9 cellular contexts compared by ENCODE assay signal in genomic region chrX:28670074-28670473, GRCh38.
"Had no signal": no experiment of that assay in that cellular context is flagged by ENCODE, and none has a peak within 500 bp of the region (broad histone marks: within the 10 kb centered on the region; RNA-seq: fewer than 3 reads in every experiment).

No MANE protein-coding gene starts in this region.

- ATAC-seq: GM23338, HCT116 had no signal

- H3K9ac ChIP-seq: KMS-11 had no signal

- H2AFZ ChIP-seq: GM23338 had no signal

- H3K4me2 ChIP-seq: GM23338, KMS-11 had no signal

- H3K27ac ChIP-seq: KMS-11 had no signal

- DNase-seq: H7, HFFc6, Karpas-422, KBM-7 had no signal

- H3K9me3 Mint-ChIP-seq: GM23338 had no signal

- H3K9me3 ChIP-seq: HAP-1 had no signal

- FAIRE-seq: HTR-8/SVneo had no signal

- H3K4me3 Mint-ChIP-seq: GM23338, HFFc6 had no signal

- H3K27ac Mint-ChIP-seq: GM23338, HFFc6 had no signal

- H3K4me3 ChIP-seq: GM23338, HAP-1 had no signal

- H3K36me3 ChIP-seq: HAP-1 had no signal
